In genomic region chr11:3853935-3854659, GRCh38 we compare ENCODE assay signal across 8 cellular contexts. TPM values are rescaled to one million over a fixed set of nuclear protein-coding genes. Genes with fewer than 3 reads are reported as not detected.
DNase-seq lines count a peak whose midpoint lies in the region; ATAC-seq, FAIRE-seq and TF ChIP-seq lines count a peak whose summit lies in the region.

No MANE protein-coding gene starts in this region.

- H3K4me1 ChIP-seq in PC-9 (replicated peaks; ENCODE audit: insufficient read depth) = peaks cover 30% of the 10 kb centered on the region

- H3K9me2 ChIP-seq in PC-9 (ENCODE audit: insufficient read depth) = no peaks in the 10 kb centered on the region

- POLR2A ChIA-PET in PC-9 (lab: Charles Lee; ENCODE audit: unreplicated experiment) = interaction anchor here (0.5 to 0.7 kb wide), 3 partner anchors 139 to 275 kb away, joined by 4 to 11 read pairs (median 8); no protein-coding TSS in a partner anchor

- H2AFZ ChIP-seq in PC-9 = peak overlapping the region; percentile 80; the same call in 1 of the 2 replicates

- H3K9me3 ChIP-seq in PC-9 (ENCODE audit: insufficient read depth, low read depth) = no peaks in the 10 kb centered on the region

- DNase-seq in PC-9 (no peak), left colon (peak; percentile 53 to 62), D721Med (ENCODE audit: insufficient read length, low spot score) (no peak), SW 1271 (lab: John Stamatoyannopoulos, UW) (no peak)
- DNase-seq in activated naive CD4-positive, alpha-beta T cell treated with Interleukin-2 at 50 U/mL for 16 hours = peak; percentile 66
- peak; percentile 33 for DNase-seq in stimulated activated CD8-positive, alpha-beta memory T cell treated with anti-CD3 and anti-CD28 coated beads, Interleukin-12 subunit alpha, Interleukin-12 subunit beta, amount 100 ng/mL, for 4 hours (ENCODE audit: low read depth)

- H3K27ac ChIP-seq in PC-9 = no peak overlapping the region; the same call in 1 of the 2 replicates

- H3K79me2 ChIP-seq in PC-9 (ENCODE audit: low read depth) = peaks cover 34% of the 10 kb centered on the region

- H3F3A ChIP-seq in PC-9 (ENCODE audit: insufficient read depth, low read depth) = no peaks in the 10 kb centered on the region

- ATAC-seq in GM18517 (IDR thresholded peaks at IDR 0.05; ENCODE audit: unreplicated experiment) = peak; percentile 39
- peak; percentile 34 for ATAC-seq in HG02938 (IDR thresholded peaks at IDR 0.05; ENCODE audit: unreplicated experiment)
- ATAC-seq in left colon = peak; percentile 17

- TF ChIP-seq CTCF in PC-9 (conservative IDR thresholded peaks at IDR 0.05) (no peak), D721Med (IDR thresholded peaks at IDR 0.05; ENCODE audit: insufficient read depth, missing control alignments) (no peak)

- no peaks in the 10 kb centered on the region for H4K20me1 ChIP-seq in PC-9 (ENCODE audit: insufficient read depth)

- H3K36me3 ChIP-seq in PC-9 (ENCODE audit: low read depth) = no peaks in the 10 kb centered on the region

- no peak for FAIRE-seq in D721Med (lab: Jason Lieb, UNC)

- CTCF ChIA-PET in PC-9 (lab: Charles Lee) = interaction anchor here (0.5 to 1.6 kb wide), 6 partner anchors 13 to 219 kb away, joined by 3 to 6 read pairs (median 4); partner anchors contain the start of gene RHOG

- H3K27me3 ChIP-seq in PC-9 (ENCODE audit: insufficient read depth, low read depth) = no peaks in the 10 kb centered on the region

- H3K4me3 ChIP-seq in PC-9 = peak overlapping the region; percentile 82; the same call in 1 of the 2 replicates

- BruUV-seq in PC-9 (replicated peaks; lab: Mats Ljungman, UMichigan) = no TSS peak

- peak overlapping the region; percentile 72 for H3K4me2 ChIP-seq in PC-9

- intact Hi-C loops in PC-9 (cut with micrococcal nuclease; ENCODE audit: unreplicated experiment) (loop anchor here (2.0 kb wide), 1 partner anchor 51 kb away; no protein-coding TSS in a partner anchor), left colon (cut with DNase I, micrococcal nuclease) (loop anchor here in 1 of 2 donors (10.0 kb wide), 1 partner anchor 211 kb away; no protein-coding TSS in a partner anchor)

RNA-seq across cellular contexts. Expression of gene STIM1, which starts 1.4 kb away (rescaled TPM):
- 26.8 and 28.3 TPM in 2 replicates for total RNA-seq in PC-9 (2021)
- 10 to 100 TPM; 64.7 to 65.4 TPM for total RNA-seq in left colon

RNA-seq across cellular contexts. Expression of gene RHOG, which starts 13.3 kb away (rescaled TPM):
- 31.0 and 36.1 TPM in 2 replicates for total RNA-seq in PC-9 (2021)
- 10 to 100 TPM; 65.7 to 71.8 TPM for total RNA-seq in left colon

RNA-seq across cellular contexts. Expression of gene PGAP2, which starts 45.7 kb away (rescaled TPM):
- total RNA-seq in PC-9 (2021) = 37.7 and 39.5 TPM in 2 replicates
- total RNA-seq in left colon = 10 to 100 TPM; 21.3 to 26.8 TPM

RNA-seq across cellular contexts. Expression of gene NUP98, which starts 56.7 kb away (rescaled TPM):
- total RNA-seq in PC-9 (2021) (49.8 and 59.7 TPM in 2 replicates), left colon (10 to 100 TPM; 47.9 to 55.9 TPM)

Comparison
In these comparisons a context has a peak if more than half of its experiments do, and no peak if none do; other contexts are left out.
1. DNase-seq: peak in activated naive CD4-positive, alpha-beta T cell treated with Interleukin-2 at 50 U/mL for 16 hours (single experiment), left colon (2 of 2) and stimulated activated CD8-positive, alpha-beta memory T cell treated with anti-CD3 and anti-CD28 coated beads, Interleukin-12 subunit alpha, Interleukin-12 subunit beta, amount 100 ng/mL, for 4 hours (single experiment); none in PC-9 (0 of 2), D721Med (single experiment) and SW 1271 (0 of 2).
2. Peak in every context shown above with its lines, with median percentiles within 50 percentile points of each other: ATAC-seq.